Comparison of ENCODE assay signal across 29 cellular contexts in the genomic region with DNA sequence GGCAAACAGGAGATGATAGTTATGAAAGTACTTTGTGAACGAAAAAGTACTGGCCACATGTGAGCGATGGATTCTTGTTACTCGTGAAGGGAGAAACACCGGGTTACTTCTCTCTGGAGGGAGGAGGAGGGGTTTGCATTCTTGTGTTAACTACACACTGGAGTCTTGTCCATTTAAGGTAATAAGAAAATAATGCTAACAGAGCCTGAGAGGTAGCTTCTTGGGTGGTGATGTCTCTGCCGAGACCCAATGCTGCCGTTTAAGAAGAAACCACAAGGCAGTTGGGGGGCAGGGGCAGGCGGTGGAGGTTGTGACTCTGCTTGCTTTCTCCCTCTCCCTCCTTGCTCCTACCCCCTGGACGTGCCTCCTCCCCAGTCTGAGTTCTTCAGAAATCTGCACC. TPM values are rescaled to one million over a fixed set of nuclear protein-coding genes. Genes with fewer than 3 reads are reported as not detected.
DNase-seq lines count a peak whose midpoint lies in the region; ATAC-seq and TF ChIP-seq lines count a peak whose summit lies in the region.
"Had no signal": no experiment of that assay in that cellular context is flagged by ENCODE, and none has a peak within 500 bp of the region (broad histone marks: within the 10 kb centered on the region; RNA-seq: fewer than 3 reads in every experiment).

No MANE protein-coding gene starts in this region.

- peaks cover 2% of the 10 kb centered on the region for H3K27me3 Mint-ChIP-seq in neural progenitor cell (ENCODE audit: insufficient read depth, low read depth)

- H3K27ac Mint-ChIP-seq in neural progenitor cell: no peak overlapping the region
- H3K27ac Mint-ChIP-seq: activated CD4-positive, alpha-beta T cell treated with anti-CD3 and anti-CD28 coated beads for 36 hours; activated naive CD4-positive, alpha-beta T cell treated with anti-CD3 and anti-CD28 coated beads, Interleukin-2, amount 50 U/mL, for 24 hours; activated T-helper 17 cell treated with anti-CD3 and anti-CD28 coated beads, Interleukin-2, amount 50 U/mL, for 72 hours; CD14-positive monocyte; naive B cell had no signal

- H3K9me3 Mint-ChIP-seq in neural progenitor cell: no peaks in the 10 kb centered on the region
- H3K9me3 Mint-ChIP-seq: activated naive CD4-positive, alpha-beta T cell treated with anti-CD3 and anti-CD28 coated beads, Interleukin-2, amount 50 U/mL, for 24 hours; activated T-helper 17 cell treated with anti-CD3 and anti-CD28 coated beads, Interleukin-2, amount 50 U/mL, for 72 hours had no signal

- H3K23ac ChIP-seq in mesenchymal stem cell (ENCODE audit: low read length in 2 of 2): no peak overlapping the region

- no peak overlapping the region for H3K4me3 ChIP-seq in SK-N-SH (ENCODE audit: low read depth in 2 of 2, low read length in 1 of 2)
- H3K4me3 ChIP-seq in mesenchymal stem cell (ENCODE audit: insufficient read depth in 1 of 2, low read depth in 1 of 2, low read length in 2 of 2): no peak overlapping the region
- H3K4me3 ChIP-seq in neural progenitor cell: no peak overlapping the region
- H3K4me3 ChIP-seq: psoas muscle, upper lobe of left lung had no signal

- 81% methylated on average over 4 of the region's 8 CpGs for WGBS in SK-N-SH (ENCODE audit: low lambda C conversion rate)
- 62% methylated on average over 4 of the region's 8 CpGs for WGBS in mesenchymal stem cell

- TF ChIP-seq CTCF in SK-N-SH (IDR thresholded peaks at IDR 0.05) (no peak), neural progenitor cell (IDR thresholded peaks at IDR 0.05) (no peak)

- no peak for TF ChIP-seq EP300 in SK-N-SH (IDR thresholded peaks at IDR 0.05; ENCODE audit: borderline replicate concordance in 1 of 2, low read depth in 1 of 2, low read length in 1 of 2)

- peaks cover 5% of the 10 kb centered on the region for H3K79me1 ChIP-seq in mesenchymal stem cell (replicated peaks; ENCODE audit: low read length, poor library complexity, severe bottlenecking)

- peaks cover 27% of the 10 kb centered on the region for H3K4me1 Mint-ChIP-seq in neural progenitor cell
- H3K4me1 Mint-ChIP-seq: activated CD4-positive, alpha-beta T cell treated with anti-CD3 and anti-CD28 coated beads for 36 hours; activated naive CD4-positive, alpha-beta T cell treated with anti-CD3 and anti-CD28 coated beads, Interleukin-2, amount 50 U/mL, for 24 hours; activated T-helper 17 cell treated with anti-CD3 and anti-CD28 coated beads, Interleukin-2, amount 50 U/mL, for 72 hours; CD14-positive monocyte; naive B cell had no signal

- H3K9me3 ChIP-seq in SK-N-SH (no peaks in the 10 kb centered on the region), mesenchymal stem cell (ENCODE audit: control insufficient read depth, low read length) (no peaks in the 10 kb centered on the region), neural progenitor cell (ENCODE audit: low read depth) (no peaks in the 10 kb centered on the region)
- H3K9me3 ChIP-seq: Caco-2, psoas muscle, upper lobe of left lung had no signal

- H3K36me3 Mint-ChIP-seq in neural progenitor cell: peaks cover 12% of the 10 kb centered on the region
- H3K36me3 Mint-ChIP-seq: activated naive CD4-positive, alpha-beta T cell treated with anti-CD3 and anti-CD28 coated beads, Interleukin-2, amount 50 U/mL, for 24 hours; CD14-positive monocyte; naive B cell had no signal

- no peak overlapping the region for H3K4ac ChIP-seq in mesenchymal stem cell (ENCODE audit: low read depth in 1 of 2, low read length in 2 of 2)

- H3K36me3 ChIP-seq in SK-N-SH (replicated peaks in 1 of 2; ENCODE audit: control insufficient read depth in 1 of 2, insufficient read depth in 2 of 2, low read length in 1 of 2) (no peaks in the 10 kb centered on the region), mesenchymal stem cell (ENCODE audit: control insufficient read depth in 1 of 2, insufficient read depth in 2 of 2, low read depth in 1 of 2, low read length in 2 of 2) (no peaks in the 10 kb centered on the region), neural progenitor cell (no peaks in the 10 kb centered on the region)
- H3K36me3 ChIP-seq: upper lobe of left lung had no signal

- H3K18ac ChIP-seq in mesenchymal stem cell (ENCODE audit: low read depth in 1 of 2, low read length in 2 of 2): no peak overlapping the region

- ATAC-seq in SK-N-SH treated with all-trans-retinoic acid at 6 μM for 48 hours (peak; percentile 44), HG03175 (IDR thresholded peaks at IDR 0.05; ENCODE audit: unreplicated experiment) (no peak)
- ATAC-seq: activated CD4-positive, alpha-beta T cell treated with anti-CD3 and anti-CD28 coated beads for 36 hours; activated T-helper 17 cell treated with anti-CD3 and anti-CD28 coated beads, Interleukin-2, amount 50 U/mL, for 72 hours; left ventricle myocardium superior; PC-3; psoas muscle had no signal

- H3K27ac ChIP-seq in SK-N-SH (ENCODE audit: low read depth in 2 of 2, low read length in 1 of 2) (no peak overlapping the region), mesenchymal stem cell (ENCODE audit: low read length, poor library complexity, severe bottlenecking) (peak overlapping the region; percentile 83), neural progenitor cell (no peak overlapping the region)
- H3K27ac ChIP-seq: 22Rv1, psoas muscle, upper lobe of left lung had no signal

- H3K9ac ChIP-seq in SK-N-SH (no peak overlapping the region), mesenchymal stem cell (ENCODE audit: low read length) (no peak overlapping the region), neural progenitor cell (no peak overlapping the region)

- no peaks in the 10 kb centered on the region for H3K27me3 ChIP-seq in SK-N-SH (ENCODE audit: insufficient read depth)
- peaks cover 0 to 6% of the 10 kb centered on the region in 2 experiments for H3K27me3 ChIP-seq in mesenchymal stem cell (ENCODE audit: control insufficient read depth in 1 of 2, insufficient read depth in 1 of 2, low read length in 2 of 2)
- H3K27me3 ChIP-seq in neural progenitor cell: no peaks in the 10 kb centered on the region
- H3K27me3 ChIP-seq: upper lobe of left lung had no signal

- H3K9me2 ChIP-seq in SK-N-SH: no peaks in the 10 kb centered on the region

- peak overlapping the region; percentile 71 for H2BK5ac ChIP-seq in mesenchymal stem cell (ENCODE audit: low read depth, low read length, poor library complexity, severe bottlenecking)

- CTCF ChIA-PET in SK-N-SH (lab: Yijun Ruan, JAX): interaction anchor here (0.8 kb wide), 1 partner anchor 13 kb away, joined by 3 read pairs; no protein-coding TSS in a partner anchor

- H3K14ac ChIP-seq in mesenchymal stem cell (ENCODE audit: low read length in 2 of 2): no peak overlapping the region

- H4K91ac ChIP-seq in mesenchymal stem cell (ENCODE audit: low read length): no peak overlapping the region

- no peak overlapping the region for H2BK12ac ChIP-seq in mesenchymal stem cell (ENCODE audit: low read length in 2 of 2)

- peaks cover 3% of the 10 kb centered on the region; the same call in 1 of the 2 replicates for H3K79me2 ChIP-seq in SK-N-SH (ENCODE audit: insufficient read depth)
- H3K79me2 ChIP-seq in neural progenitor cell (ENCODE audit: low read depth): no peaks in the 10 kb centered on the region

- no peak overlapping the region for H3K4me3 Mint-ChIP-seq in neural progenitor cell
- H3K4me3 Mint-ChIP-seq: activated CD4-positive, alpha-beta T cell treated with anti-CD3 and anti-CD28 coated beads for 36 hours; activated naive CD4-positive, alpha-beta T cell treated with anti-CD3 and anti-CD28 coated beads, Interleukin-2, amount 50 U/mL, for 24 hours; activated T-helper 17 cell treated with anti-CD3 and anti-CD28 coated beads, Interleukin-2, amount 50 U/mL, for 72 hours; CD14-positive monocyte; naive B cell had no signal

- TF ChIP-seq RAD21 in SK-N-SH (IDR thresholded peaks at IDR 0.05; ENCODE audit: low read length): no peak

- H2AFZ ChIP-seq in SK-N-SH (ENCODE audit: low read depth): no peak overlapping the region
- H2AFZ ChIP-seq in mesenchymal stem cell (ENCODE audit: low read depth, low read length): no peak overlapping the region
- H2AFZ ChIP-seq in neural progenitor cell (replicated peaks): no peak overlapping the region

- H2BK15ac ChIP-seq in mesenchymal stem cell (ENCODE audit: low read depth, poor library complexity, severe bottlenecking): no peak overlapping the region

- H3K4me1 ChIP-seq in SK-N-SH (ENCODE audit: control insufficient read depth in 1 of 2, insufficient read depth in 2 of 2, low read depth in 1 of 2, low read length in 1 of 2): peaks cover 3 to 5% of the 10 kb centered on the region in 2 experiments; a peak in 2 of 4 replicates
- peaks cover 13% of the 10 kb centered on the region for H3K4me1 ChIP-seq in mesenchymal stem cell (ENCODE audit: control insufficient read depth, insufficient read depth, low read depth, low read length)
- H3K4me1 ChIP-seq in neural progenitor cell: peaks cover 5% of the 10 kb centered on the region
- H3K4me1 ChIP-seq: upper lobe of left lung had no signal

- H4K20me1 ChIP-seq in SK-N-SH (ENCODE audit: insufficient read depth) (0 out of 2 replicates have a peak, but pooled peaks cover 5% of the 10 kb centered on the region), neural progenitor cell (ENCODE audit: low read depth) (no peaks in the 10 kb centered on the region)

- no peak overlapping the region for H4K8ac ChIP-seq in mesenchymal stem cell (ENCODE audit: low read length)

- H2AK5ac ChIP-seq in mesenchymal stem cell (ENCODE audit: low read length, severe bottlenecking): peak overlapping the region; percentile 89

- DNase-seq in SK-N-SH: no peak
- DNase-seq in astrocyte of the hippocampus (ENCODE audit: low read depth, low spot score): peak; percentile 83
- DNase-seq in mesenchymal stem cell: no peak
- no peak for DNase-seq in SK-N-DZ (ENCODE audit: low spot score)
- DNase-seq in NCI-H748 treated with DMSO at 0.1 percent for 48 hours (lab: John Stamatoyannopoulos, UW): no peak
- DNase-seq in neural progenitor cell (ENCODE audit: low spot score): no peak
- DNase-seq: activated CD4-positive, alpha-beta T cell treated with anti-CD3 and anti-CD28 coated beads for 36 hours; amygdala; Caco-2; DMS53; effector CD8-positive, alpha-beta T cell; GDM1; left ventricle myocardium superior; naive B cell; NCI-H1417 treated with DMSO at 0.1 percent for 48 hours; NCI-H2029 treated with DMSO at 0.1 percent for 48 hours; NCI-H524 treated with DMSO at 0.1 percent for 48 hours; NK-92 treated with Interleukin-12 subunit alpha and Interleukin-12 subunit beta, amount 100 ng/mL, for 24 hours; nucleus accumbens; PC-3; psoas muscle; stimulated activated CD4-positive, alpha-beta T cell treated with anti-CD3 and anti-CD28 coated beads, Interleukin-4, amount 100 ng/mL, for 4 hours; upper lobe of left lung had no signal

- POLR2A ChIA-PET in SK-N-SH (lab: Yijun Ruan, JAX): no interaction called here

- peaks cover 6% of the 10 kb centered on the region for H3F3A ChIP-seq in SK-N-SH (replicated peaks; ENCODE audit: insufficient read depth)
- H3F3A ChIP-seq in neural progenitor cell (ENCODE audit: low read depth): no peaks in the 10 kb centered on the region

- no peak overlapping the region for H2BK120ac ChIP-seq in mesenchymal stem cell (ENCODE audit: low read depth, low read length)

- H3K4me2 ChIP-seq in SK-N-SH (no peak overlapping the region), mesenchymal stem cell (ENCODE audit: low read length, poor library complexity, severe bottlenecking) (peak overlapping the region; percentile 2), neural progenitor cell (no peak overlapping the region)

RNA-seq across cellular contexts. Expression of gene KALRN, which starts 59.6 kb away (rescaled TPM):
- 10.1 and 11.0 TPM in 2 replicates for polyA plus RNA-seq in SK-N-SH (2012; rRNA removed)
- 7.3 and 8.3 TPM in 2 replicates for polyA plus RNA-seq in SK-N-SH (2012; cell fraction: cytosol; rRNA removed)
- polyA plus RNA-seq in SK-N-SH (2012; cell fraction: nucleus; rRNA removed): 25.3 and 26.4 TPM in 2 replicates
- polyA plus RNA-seq in mesenchymal stem cell (2013, experiment 1 of 2): 2.1 TPM
- 2.3 TPM for polyA plus RNA-seq in mesenchymal stem cell (2013, experiment 2 of 2)
- 9.3 and 10.4 TPM in 2 replicates for polyA plus RNA-seq in SK-N-DZ (2014; cell fraction: cytosol; rRNA removed)
- 19.8 and 31.0 TPM in 2 replicates for polyA plus RNA-seq in SK-N-DZ (2014; cell fraction: nucleus; rRNA removed)
- 20.6 and 21.7 TPM in 2 replicates for total RNA-seq in neural progenitor cell (ENCODE audit: low replicate concordance)
- polyA plus RNA-seq: CD14-positive monocyte had no signal
